ENCODE assay signal across 8 cellular contexts in the genomic region with DNA sequence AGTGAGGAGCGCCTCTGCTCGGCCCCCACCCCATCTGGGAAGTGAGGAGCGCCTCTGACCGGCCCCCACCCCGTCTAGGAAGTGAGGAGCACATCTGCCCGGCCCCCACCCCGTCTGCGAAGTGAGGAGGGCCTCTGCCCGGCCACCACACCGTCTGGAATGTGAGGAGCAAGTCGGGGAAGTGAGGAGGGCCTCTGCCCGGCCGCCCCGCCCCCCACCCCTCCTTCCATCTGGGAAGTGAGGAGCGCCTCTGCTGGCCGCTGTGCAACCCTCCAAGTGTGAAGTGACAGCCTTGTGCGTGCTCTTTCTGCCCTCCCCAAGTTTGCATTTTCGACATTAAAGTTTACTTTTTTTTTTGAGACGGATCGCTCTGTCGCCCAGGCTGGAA. TPM values are rescaled to one million over a fixed set of nuclear protein-coding genes. Genes with fewer than 3 reads are reported as not detected.
DNase-seq lines count a peak whose midpoint lies in the region; ATAC-seq, FAIRE-seq and TF ChIP-seq lines count a peak whose summit lies in the region.

No MANE protein-coding gene starts in this region.

- H3K79me2 ChIP-seq in keratinocyte (ENCODE audit: control insufficient read depth, insufficient read depth, low read length): no peaks in the 10 kb centered on the region

- no peaks in the 10 kb centered on the region for H3K27me3 Mint-ChIP-seq in activated T-cell treated with anti-CD3 and anti-CD28 coated beads, Interleukin-2, amount 50 U/mL, for 4 hours (ENCODE audit: low read depth)

- FAIRE-seq in keratinocyte (lab: Jason Lieb, UNC): no peak

- H3K4me1 ChIP-seq in keratinocyte (ENCODE audit: control insufficient read depth, extremely low read depth, insufficient read depth, low read length) (peaks cover 9% of the 10 kb centered on the region), thoracic aorta (ENCODE audit: control insufficient read depth in 1 of 2, low read depth in 2 of 2) (peaks cover 4 to 15% of the 10 kb centered on the region in 2 donors)

- H3K4me2 ChIP-seq in keratinocyte (ENCODE audit: control insufficient read depth, extremely low read depth, insufficient read depth, low read depth, low read length): no peak overlapping the region

- dilution Hi-C loops in keratinocyte (cut with MboI; ENCODE audit: extremely low pct_ligation_motif_present, low sequenced_read_pairs): no loop called here

- DNase-seq in activated T-cell treated with anti-CD3 and anti-CD28 coated beads, Interleukin-2, amount 50 U/mL, for 4 hours: no peak
- no peak for DNase-seq in activated T-cell treated with anti-CD3 and anti-CD28 coated beads, Interleukin-2, amount 50 U/mL, for 48 hours
- peak; percentile 28 to 40 for DNase-seq in cardiac fibroblast (ENCODE audit: low read depth in 2 of 2)
- DNase-seq in keratinocyte (ENCODE audit: low read depth, low spot score): no peak
- no peak for DNase-seq in thoracic aorta (ENCODE audit: low spot score)
- DNase-seq in HPDE6-E6E7 (ENCODE audit: extremely low spot score): no peak
- no peak for DNase-seq in DMS153 (lab: John Stamatoyannopoulos, UW)

- H3K27ac ChIP-seq in keratinocyte (ENCODE audit: control insufficient read depth, insufficient read depth, low read length) (no peak overlapping the region), thoracic aorta (peak overlapping the region in 1 of 2 donors; percentile 18)

- H3K9me3 Mint-ChIP-seq in activated T-cell treated with anti-CD3 and anti-CD28 coated beads, Interleukin-2, amount 50 U/mL, for 4 hours: no peaks in the 10 kb centered on the region

- H3K36me3 Mint-ChIP-seq in activated T-cell treated with anti-CD3 and anti-CD28 coated beads, Interleukin-2, amount 50 U/mL, for 4 hours (ENCODE audit: insufficient read depth): peaks cover 6% of the 10 kb centered on the region

- H3K9ac ChIP-seq in keratinocyte (ENCODE audit: control insufficient read depth, extremely low read depth, insufficient read depth, low read length): no peak overlapping the region

- no peak overlapping the region for H2AFZ ChIP-seq in keratinocyte (ENCODE audit: control insufficient read depth, low read length)

- H3K4me3 ChIP-seq in cardiac fibroblast (replicated peaks in 1 of 2; ENCODE audit: low read depth in 2 of 2, low read length in 2 of 2): no peak overlapping the region
- no peak overlapping the region for H3K4me3 ChIP-seq in keratinocyte (ENCODE audit: control insufficient read depth in 2 of 3, extremely low read depth in 1 of 3, insufficient read depth in 2 of 3, low read depth in 1 of 3, low read length in 3 of 3)
- H3K4me3 ChIP-seq in thoracic aorta: peak overlapping the region; percentile 62

- TF ChIP-seq CTCF in cardiac fibroblast (IDR thresholded peaks at IDR 0.05; ENCODE audit: low read depth, low read length): peak; percentile 30
- TF ChIP-seq CTCF in keratinocyte (optimal IDR thresholded peaks at IDR 0.05 in 1 of 3, IDR thresholded peaks at IDR 0.05 in 1 of 3, conservative IDR thresholded peaks at IDR 0.05 in 1 of 3; ENCODE audit: extremely low read depth in 1 of 3, insufficient read depth in 2 of 3, low read length in 3 of 3): peak; percentile 25 to 47 (median 45)
- no peak for TF ChIP-seq CTCF in thoracic aorta (IDR thresholded peaks at IDR 0.05)

- H3K9me1 ChIP-seq in keratinocyte (ENCODE audit: control insufficient read depth, extremely low read depth, insufficient read depth, low read length): no peaks in the 10 kb centered on the region

- H3K4me1 Mint-ChIP-seq in activated T-cell treated with anti-CD3 and anti-CD28 coated beads, Interleukin-2, amount 50 U/mL, for 4 hours (ENCODE audit: low read depth): peaks cover 7% of the 10 kb centered on the region

- H3K36me3 ChIP-seq in keratinocyte (ENCODE audit: control insufficient read depth in 2 of 2, extremely low read depth in 1 of 2, insufficient read depth in 2 of 2, low read length in 2 of 2) (no peaks in the 10 kb centered on the region), thoracic aorta (peaks cover 7% of the 10 kb centered on the region)

- ATAC-seq in activated T-cell treated with anti-CD3 and anti-CD28 coated beads, Interleukin-2, amount 50 U/mL, for 4 hours: no peak
- ATAC-seq in thoracic aorta (ENCODE audit: insufficient number of reproducible peaks, low FRiP score, low read depth) (no peak), HG03097 (IDR thresholded peaks at IDR 0.05; ENCODE audit: low FRiP score, unreplicated experiment) (no peak)

- no peaks in the 10 kb centered on the region for H4K20me1 ChIP-seq in keratinocyte (ENCODE audit: control insufficient read depth, extremely low read depth, insufficient read depth, low read length)

- H3K27me3 ChIP-seq in keratinocyte (ENCODE audit: control insufficient read depth, extremely low read depth, insufficient read depth, low read length): no peaks in the 10 kb centered on the region
- no peaks in the 10 kb centered on the region for H3K27me3 ChIP-seq in thoracic aorta (replicated peaks; ENCODE audit: insufficient read depth)

- H3K9me3 ChIP-seq in keratinocyte (ENCODE audit: control insufficient read depth, low read depth, low read length) (no peaks in the 10 kb centered on the region), thoracic aorta (no peaks in the 10 kb centered on the region)

- peak overlapping the region; percentile 60 for H3K4me3 Mint-ChIP-seq in activated T-cell treated with anti-CD3 and anti-CD28 coated beads, Interleukin-2, amount 50 U/mL, for 4 hours

RNA-seq across cellular contexts. Expression of a gene that starts 5.1 kb away (rescaled TPM):
- total RNA-seq in activated T-cell treated with anti-CD3 and anti-CD28 coated beads, Interleukin-2, amount 50 U/mL, for 4 hours: 10 to 100 TPM; 54.4 to 56.1 (median 55.8) TPM
- polyA plus RNA-seq in keratinocyte: 19.0 to 30.6 TPM (median 21.3 TPM) in 3 replicates
- 35.5 TPM for polyA plus RNA-seq in keratinocyte (2011; ENCODE audit: low read depth)
- 13.2 and 25.2 TPM in 2 replicates for polyA plus RNA-seq in keratinocyte (2011; cell fraction: cytosol; rRNA removed)
- polyA plus RNA-seq in keratinocyte (2011; cell fraction: nucleus; rRNA removed): 24.3 and 30.0 TPM in 2 replicates
- polyA plus RNA-seq in keratinocyte (2012; ENCODE audit: low replicate concordance): 15.5 and 21.7 TPM in 2 replicates
- 7.7 to 53.2 TPM (median 20.2 TPM) in 3 replicates for polyA minus RNA-seq in keratinocyte
- polyA minus RNA-seq in keratinocyte (2011; cell fraction: cytosol; rRNA and poly(A)+ RNA removed): 33.0 TPM
- 37.9 and 82.5 TPM in 2 replicates for polyA minus RNA-seq in keratinocyte (2011; cell fraction: nucleus; rRNA and poly(A)+ RNA removed)
- total RNA-seq in thoracic aorta: 10 to 100 TPM; 42.4 to 66.9 TPM

Comparison
In these comparisons a context has a peak if more than half of its experiments do, and no peak if none do; other contexts are left out.
1. DNase-seq: peak in cardiac fibroblast (2 of 2); none in activated T-cell treated with anti-CD3 and anti-CD28 coated beads, Interleukin-2, amount 50 U/mL, for 4 hours (single experiment), activated T-cell treated with anti-CD3 and anti-CD28 coated beads, Interleukin-2, amount 50 U/mL, for 48 hours (0 of 2), keratinocyte (single experiment), thoracic aorta (single experiment), HPDE6-E6E7 (single experiment) and DMS153 (single experiment).